Comparison of ENCODE assay signal across 10 cellular contexts in genomic region chr2:211033765-211034164, GRCh38.
DNase-seq lines count a peak whose midpoint lies in the region; ATAC-seq, FAIRE-seq and TF ChIP-seq lines count a peak whose summit lies in the region.
"Had no signal": no experiment of that assay in that cellular context is flagged by ENCODE, and none has a peak within 500 bp of the region (broad histone marks: within the 10 kb centered on the region; RNA-seq: fewer than 3 reads in every experiment).

No MANE protein-coding gene starts in this region.

- TF ChIP-seq CTCF in RWPE2 (IDR thresholded peaks at IDR 0.05; ENCODE audit: poor library complexity, severe bottlenecking) (peak; percentile 53), pancreas (IDR thresholded peaks at IDR 0.05) (peak in 1 of 4 donors; percentile 17)

- DNase-seq in Ammon's horn (ENCODE audit: low spot score) (peak; percentile 30), RWPE2 (ENCODE audit: low spot score) (no peak), AG08396 (ENCODE audit: low spot score) (no peak), pancreas (no peak), T1000 (lab: John Stamatoyannopoulos, UW) (no peak)
- DNase-seq in effector memory CD4-positive, alpha-beta T cell = no peak
- DNase-seq: activated naive CD8-positive, alpha-beta T cell treated with anti-CD3 and anti-CD28 coated beads, Interleukin-2, amount 50 U/mL, for 24 hours had no signal

- H3K9me3 ChIP-seq in RWPE2 (ENCODE audit: severe bottlenecking) (no peaks in the 10 kb centered on the region), pancreas (no peaks in the 10 kb centered on the region)
- H3K9me3 ChIP-seq in effector memory CD4-positive, alpha-beta T cell (ENCODE audit: control insufficient read depth, low read length) = no peaks in the 10 kb centered on the region

- H3K4me3 ChIP-seq in RWPE2 (ENCODE audit: severe bottlenecking) (no peak overlapping the region), pancreas (no peak overlapping the region)
- H3K4me3 ChIP-seq in effector memory CD4-positive, alpha-beta T cell (ENCODE audit: insufficient read depth, low read depth, low read length, poor library complexity, severe bottlenecking) = no peak overlapping the region

- H3K36me3 ChIP-seq in RWPE2 (ENCODE audit: low read depth) = no peaks in the 10 kb centered on the region
- no peaks in the 10 kb centered on the region for H3K36me3 ChIP-seq in effector memory CD4-positive, alpha-beta T cell (ENCODE audit: control insufficient read depth, insufficient read depth, low read length)
- H3K36me3 ChIP-seq in pancreas = no peaks in the 10 kb centered on the region

- 21 to 55% methylated on average over 2 of the region's 2 CpGs for WGBS in pancreas, 2 donors

- H3K4me1 ChIP-seq in RWPE2 (ENCODE audit: insufficient read depth, poor library complexity, severe bottlenecking) (no peaks in the 10 kb centered on the region), pancreas (no peaks in the 10 kb centered on the region)
- H3K4me1 ChIP-seq in effector memory CD4-positive, alpha-beta T cell (ENCODE audit: control insufficient read depth, insufficient read depth, low read length, poor library complexity, severe bottlenecking) = no peaks in the 10 kb centered on the region

- FAIRE-seq in islet of Langerhans (lab: Jason Lieb, UNC) = peak; percentile 47
- no peak for FAIRE-seq in pancreas (lab: Jason Lieb, UNC)
- FAIRE-seq: G401.6 had no signal

- intact Hi-C loops in pancreas (cut with DNase I) = no loop called here

- no peak overlapping the region for H3K27ac ChIP-seq in RWPE2 (ENCODE audit: poor library complexity, severe bottlenecking)
- no peak overlapping the region for H3K27ac ChIP-seq in effector memory CD4-positive, alpha-beta T cell (ENCODE audit: insufficient read depth, low read length, poor library complexity, severe bottlenecking)
- no peak overlapping the region for H3K27ac ChIP-seq in pancreas

- ATAC-seq in HG02981 (IDR thresholded peaks at IDR 0.05; ENCODE audit: unreplicated experiment) (peak; percentile 42), RWPE2 (ENCODE audit: low read depth) (peak; percentile 67; the same call in 1 of the 3 replicates), pancreas (no peak)
- ATAC-seq: activated naive CD8-positive, alpha-beta T cell treated with anti-CD3 and anti-CD28 coated beads, Interleukin-2, amount 50 U/mL, for 24 hours had no signal

- H3K27me3 ChIP-seq in RWPE2 (ENCODE audit: insufficient read depth, poor library complexity, severe bottlenecking) (no peaks in the 10 kb centered on the region), pancreas (no peaks in the 10 kb centered on the region)
- no peaks in the 10 kb centered on the region for H3K27me3 ChIP-seq in effector memory CD4-positive, alpha-beta T cell (replicated peaks; ENCODE audit: control insufficient read depth, insufficient read depth, low read length, poor library complexity, severe bottlenecking)

Comparison
In these comparisons a context has a peak if more than half of its experiments do, and no peak if none do; other contexts are left out.
1. ATAC-seq: peak in HG02981 (single experiment) and RWPE2 (single experiment); none in pancreas (0 of 4).